Comparison of ENCODE assay signal across 10 cellular contexts in genomic region chr2:213187833-213188532, GRCh38. TPM values are rescaled to one million over a fixed set of nuclear protein-coding genes. Genes with fewer than 3 reads are reported as not detected.
DNase-seq lines count a peak whose midpoint lies in the region; ATAC-seq and TF ChIP-seq lines count a peak whose summit lies in the region.
"Had no signal": no experiment of that assay in that cellular context is flagged by ENCODE, and none has a peak within 500 bp of the region (broad histone marks: within the 10 kb centered on the region; RNA-seq: fewer than 3 reads in every experiment).

No MANE protein-coding gene starts in this region.

- H3K79me2 ChIP-seq in PC-3 (ENCODE audit: low read length): no peaks in the 10 kb centered on the region

- TF ChIP-seq CTCF in PC-3 (conservative IDR thresholded peaks at IDR 0.05; ENCODE audit: low read depth, low read length): no peak
- no peak for TF ChIP-seq CTCF in epithelial cell of esophagus (IDR thresholded peaks at IDR 0.05; ENCODE audit: insufficient read depth, low read depth, low read length, missing control alignments)
- no peak for TF ChIP-seq CTCF in neural crest cell (conservative IDR thresholded peaks at IDR 0.05)
- no peak for TF ChIP-seq CTCF in ascending aorta (IDR thresholded peaks at IDR 0.05)

- peaks cover 3% of the 10 kb centered on the region for H3K36me3 Mint-ChIP-seq in neural crest cell (ENCODE audit: low read depth)
- H3K36me3 Mint-ChIP-seq in activated T-cell treated with anti-CD3 and anti-CD28 coated beads, Interleukin-2, amount 50 U/mL, for 4 hours (ENCODE audit: insufficient read depth): no peaks in the 10 kb centered on the region

- H3K4me1 Mint-ChIP-seq in neural crest cell: peaks cover 30% of the 10 kb centered on the region
- H3K4me1 Mint-ChIP-seq in activated T-cell treated with anti-CD3 and anti-CD28 coated beads, Interleukin-2, amount 50 U/mL, for 4 hours (ENCODE audit: low read depth): no peaks in the 10 kb centered on the region
- H3K4me1 Mint-ChIP-seq: activated CD4-positive, alpha-beta T cell treated with anti-CD3 and anti-CD28 coated beads for 36 hours had no signal

- CTCF ChIA-PET in PC-3 (lab: Charles Lee): no interaction called here

- H3K27me3 ChIP-seq in PC-3 (ENCODE audit: low read length) (no peaks in the 10 kb centered on the region), ascending aorta (no peaks in the 10 kb centered on the region)

- H3K4me3 ChIP-seq in PC-3 (ENCODE audit: low read length) (no peak overlapping the region), epithelial cell of esophagus (ENCODE audit: low read length) (no peak overlapping the region), ascending aorta (no peak overlapping the region)

- H3K9me3 Mint-ChIP-seq in neural crest cell: peaks cover 2% of the 10 kb centered on the region
- no peaks in the 10 kb centered on the region for H3K9me3 Mint-ChIP-seq in activated T-cell treated with anti-CD3 and anti-CD28 coated beads, Interleukin-2, amount 50 U/mL, for 4 hours

- POLR2A ChIA-PET in PC-3 (lab: Charles Lee; ENCODE audit: unreplicated experiment): no interaction called here

- no peaks in the 10 kb centered on the region for H3K9me2 ChIP-seq in PC-3 (replicated peaks; ENCODE audit: low read length)

- H3K27ac Mint-ChIP-seq in neural crest cell (ENCODE audit: unreplicated experiment): peak overlapping the region; percentile 96
- H3K27ac Mint-ChIP-seq: activated CD4-positive, alpha-beta T cell treated with anti-CD3 and anti-CD28 coated beads for 36 hours had no signal

- intact Hi-C loops in PC-3 (cut with micrococcal nuclease): no loop called here
- intact Hi-C loops in ascending aorta (cut with DNase I): no loop called here

- peak overlapping the region; percentile 53 for H3K4me3 Mint-ChIP-seq in neural crest cell
- H3K4me3 Mint-ChIP-seq in activated T-cell treated with anti-CD3 and anti-CD28 coated beads, Interleukin-2, amount 50 U/mL, for 4 hours: no peak overlapping the region
- H3K4me3 Mint-ChIP-seq: activated CD4-positive, alpha-beta T cell treated with anti-CD3 and anti-CD28 coated beads for 36 hours had no signal

- no peaks in the 10 kb centered on the region for H4K20me1 ChIP-seq in PC-3 (ENCODE audit: low read length)

- H3K36me3 ChIP-seq in PC-3 (ENCODE audit: low read depth, low read length) (no peaks in the 10 kb centered on the region), ascending aorta (no peaks in the 10 kb centered on the region)

- no peak overlapping the region for H3K4me2 ChIP-seq in PC-3 (ENCODE audit: low read length)

- H3K9ac ChIP-seq in PC-3 (ENCODE audit: low read length): no peak overlapping the region

- H3K27ac ChIP-seq in PC-3 (ENCODE audit: low read length) (no peak overlapping the region), ascending aorta (no peak overlapping the region)

- no peaks in the 10 kb centered on the region for H3F3A ChIP-seq in PC-3 (ENCODE audit: low read length, unreplicated experiment)

- H3K4me1 ChIP-seq in PC-3 (ENCODE audit: insufficient read depth, low read length) (no peaks in the 10 kb centered on the region; the same call in 1 of the 2 replicates), ascending aorta (peaks cover 0 to 8% of the 10 kb centered on the region in 2 donors)

- no peaks in the 10 kb centered on the region for H3K27me3 Mint-ChIP-seq in neural crest cell (ENCODE audit: low read depth)
- H3K27me3 Mint-ChIP-seq in activated T-cell treated with anti-CD3 and anti-CD28 coated beads, Interleukin-2, amount 50 U/mL, for 4 hours (ENCODE audit: low read depth): no peaks in the 10 kb centered on the region
- H3K27me3 Mint-ChIP-seq: activated CD4-positive, alpha-beta T cell treated with anti-CD3 and anti-CD28 coated beads for 36 hours had no signal

- ATAC-seq in PC-3: no peak
- no peak for ATAC-seq in activated T-cell treated with anti-CD3 and anti-CD28 coated beads, Interleukin-2, amount 50 U/mL, for 4 hours
- ATAC-seq: activated CD4-positive, alpha-beta T cell treated with anti-CD3 and anti-CD28 coated beads for 36 hours had no signal

- H3K9me3 ChIP-seq in PC-3 (ENCODE audit: low read length) (no peaks in the 10 kb centered on the region), ascending aorta (no peaks in the 10 kb centered on the region)

- DNase-seq in EH (ENCODE audit: low read depth) (peak; percentile 86), PC-3 (peak; percentile 31), epithelial cell of esophagus (ENCODE audit: low read depth) (peak; percentile 34), neural crest cell (ENCODE audit: low read depth, low spot score) (no peak), ascending aorta (ENCODE audit: low spot score in 2 of 2) (no peak), NCI-H187 treated with DMSO at 0.1 percent for 48 hours (lab: John Stamatoyannopoulos, UW) (no peak)
- DNase-seq in activated CD4-positive, CD25-positive, alpha-beta regulatory T cell (lab: John Stamatoyannopoulos, UW): no peak
- DNase-seq in activated T-cell treated with anti-CD3 and anti-CD28 coated beads, Interleukin-2, amount 50 U/mL, for 4 hours: no peak
- DNase-seq: activated CD4-positive, alpha-beta T cell treated with anti-CD3 and anti-CD28 coated beads for 36 hours; MV-4-11 had no signal

- H2AFZ ChIP-seq in PC-3 (ENCODE audit: low read length): peak overlapping the region; percentile 59

- BruUV-seq in PC-3 (replicated peaks; lab: Mats Ljungman, UMichigan): no TSS peak

RNA-seq across cellular contexts. Expression of gene IKZF2, which starts 36.6 kb away (rescaled TPM):
- 5.2 and 8.2 TPM in 2 replicates for total RNA-seq in PC-3 (2014; rRNA removed)
- 7.3 and 7.6 TPM in 2 replicates for total RNA-seq in neural crest cell
- 3.9 TPM for total RNA-seq in ascending aorta
- 10 to 100 TPM in 2 of 3 donors, 1 to 10 TPM in 1; 8.0 to 11.2 (median 10.5) TPM for total RNA-seq in activated T-cell treated with anti-CD3 and anti-CD28 coated beads, Interleukin-2, amount 50 U/mL, for 4 hours

Comparison
In these comparisons a context has a peak if more than half of its experiments do, and no peak if none do; other contexts are left out.
1. DNase-seq: peak in EH (single experiment), PC-3 (single experiment) and epithelial cell of esophagus (single experiment); none in neural crest cell (single experiment), activated CD4-positive, CD25-positive, alpha-beta regulatory T cell (0 of 4), ascending aorta (0 of 2), NCI-H187 treated with DMSO at 0.1 percent for 48 hours (single experiment) and activated T-cell treated with anti-CD3 and anti-CD28 coated beads, Interleukin-2, amount 50 U/mL, for 4 hours (single experiment).